ENCODE assay signal across 25 cellular contexts in genomic region chr20:2889797-2890196, GRCh38.
"Had no signal": no experiment of that assay in that cellular context is flagged by ENCODE, and none has a peak within 500 bp of the region (broad histone marks: within the 10 kb centered on the region; RNA-seq: fewer than 3 reads in every experiment).

No MANE protein-coding gene starts in this region.

- H3K9me3 Mint-ChIP-seq: type B pancreatic cell had no signal

- H3K9me3 ChIP-seq: left ventricle myocardium inferior, ovary, right atrium auricular region, tibial nerve, uterus had no signal

- H3K27ac Mint-ChIP-seq: nephron progenitor cell, neural progenitor cell, progenitor cell of endocrine pancreas had no signal

- H3K4me1 Mint-ChIP-seq: nephron progenitor cell, neural progenitor cell had no signal

- H3K27me3 Mint-ChIP-seq: naive thymus-derived CD4-positive, alpha-beta T cell; progenitor cell of endocrine pancreas; stimulated activated naive CD8-positive, alpha-beta T cell treated with anti-CD3 and anti-CD28 coated beads, Interleukin-15, amount 100 ng/mL, for 72 hours; type B pancreatic cell had no signal

- H3K27ac ChIP-seq: left ventricle myocardium inferior, neural progenitor cell, ovary, right atrium auricular region, skin epidermis, tibial nerve, uterus had no signal

- H3K4me3 Mint-ChIP-seq: nephron progenitor cell; neural progenitor cell; stimulated activated naive CD8-positive, alpha-beta T cell treated with anti-CD3 and anti-CD28 coated beads, Interleukin-15, amount 100 ng/mL, for 72 hours; type B pancreatic cell had no signal

- H3K27me3 ChIP-seq: neural progenitor cell, ovary, right atrium auricular region, tibial nerve, uterus had no signal

- FAIRE-seq: kidney had no signal

- H3K4me2 ChIP-seq: neural progenitor cell had no signal

- H3K36me3 ChIP-seq: left ventricle myocardium inferior, neural progenitor cell, ovary, right atrium auricular region, tibial nerve, uterus had no signal

- H3K9ac ChIP-seq: neural progenitor cell had no signal

- H3K4me3 ChIP-seq: left ventricle myocardium inferior, lung, mucosa of descending colon, neural progenitor cell, ovary, right atrium auricular region, skin epidermis, tibial nerve, uterus had no signal

- H2AFZ ChIP-seq: neural progenitor cell had no signal

- H3K4me1 ChIP-seq: neural progenitor cell, uterus had no signal

- DNase-seq: hippocampal formation; kidney; left colon; left ventricle myocardium inferior; midbrain; mucosa of descending colon; naive thymus-derived CD4-positive, alpha-beta T cell; nephron progenitor cell; ovary; stimulated activated CD4-positive, alpha-beta T cell treated with anti-CD3 and anti-CD28 coated beads, Interleukin-12 subunit alpha, Interleukin-12 subunit beta, amount 100 ng/mL, for 4 hours; stimulated activated CD4-positive, alpha-beta T cell treated with anti-CD3 and anti-CD28 coated beads, Interleukin-15, amount 100 ng/mL, for 24 hours; stimulated activated CD4-positive, alpha-beta T cell treated with anti-CD3 and anti-CD28 coated beads, Interleukin-2, amount 100 ng/mL, for 24 hours; stimulated activated CD4-positive, alpha-beta T cell treated with anti-CD3 and anti-CD28 coated beads, Interleukin-4, amount 100 ng/mL, for 1 hour; stimulated activated naive CD4-positive, alpha-beta T cell; stimulated activated naive CD8-positive, alpha-beta T cell treated with anti-CD3 and anti-CD28 coated beads, Interleukin-15, amount 100 ng/mL, for 72 hours; substantia nigra; uterus had no signal

- ATAC-seq: left colon; mucosa of descending colon; naive thymus-derived CD4-positive, alpha-beta T cell; sciatic nerve; stimulated activated naive CD8-positive, alpha-beta T cell treated with anti-CD3 and anti-CD28 coated beads, Interleukin-15, amount 100 ng/mL, for 72 hours had no signal
